ENCODE assay signal across 1 cellular context in genomic region chr6:99080191-99080590, GRCh38.
TF ChIP-seq lines count a peak whose summit lies in the region.

No MANE protein-coding gene starts in this region.

TF ChIP-seq in HepG2, 621 proteins besides CTCF, POLR2A, EP300 and RAD21 (continued from another document):
- no peak for TF ChIP-seq ZNF563 (CRISPR knock-in tag; IDR thresholded peaks at IDR 0.05)
- TF ChIP-seq SNAI1 (CRISPR knock-in tag; IDR thresholded peaks at IDR 0.05; ENCODE audit: borderline replicate concordance): no peak
- TF ChIP-seq ELF1 (CRISPR knock-in tag; IDR thresholded peaks at IDR 0.05): no peak
- TF ChIP-seq RFXAP (CRISPR knock-in tag; IDR thresholded peaks at IDR 0.05; ENCODE audit: borderline replicate concordance): no peak
- no peak for TF ChIP-seq MED1 (CRISPR knock-in tag; IDR thresholded peaks at IDR 0.05)
- TF ChIP-seq ZBTB34 (CRISPR knock-in tag; IDR thresholded peaks at IDR 0.05): no peak
- TF ChIP-seq SALL2 (CRISPR knock-in tag; IDR thresholded peaks at IDR 0.05): no peak
- TF ChIP-seq MYC (CRISPR knock-in tag; IDR thresholded peaks at IDR 0.05; ENCODE audit: borderline replicate concordance): no peak
